In the genomic region with DNA sequence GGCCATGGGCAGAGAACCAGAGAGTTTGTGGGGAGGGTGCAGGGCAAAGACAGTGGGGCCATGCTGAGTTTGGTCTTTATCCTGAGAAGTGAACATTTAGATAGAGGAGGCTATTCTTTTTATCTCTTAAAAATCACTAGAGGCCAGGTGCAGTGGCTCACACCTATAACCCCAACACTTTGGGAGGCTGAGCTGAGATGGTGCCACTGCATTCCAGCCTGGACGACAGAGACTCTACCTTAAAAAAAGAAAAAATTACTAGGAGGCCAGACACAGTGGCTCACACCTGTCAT, we compare ENCODE assay signal across 1 cellular context.
TF ChIP-seq lines count a peak whose summit lies in the region.

No MANE protein-coding gene starts in this region.

TF ChIP-seq in HepG2, 621 proteins besides CTCF, POLR2A, EP300 and RAD21 (continued from another document):
- no peak for TF ChIP-seq WIZ (CRISPR knock-in tag; IDR thresholded peaks at IDR 0.05)
- no peak for TF ChIP-seq IKZF1 (IDR thresholded peaks at IDR 0.05)
- no peak for TF ChIP-seq DZIP1 (CRISPR knock-in tag; IDR thresholded peaks at IDR 0.05)
- no peak for TF ChIP-seq ZNF543 (CRISPR knock-in tag; IDR thresholded peaks at IDR 0.05)
- TF ChIP-seq BCL6 (CRISPR knock-in tag; IDR thresholded peaks at IDR 0.05), result 0 out of 2 replicates have a peak, but pooled peaks have one; percentile 1
- no peak for TF ChIP-seq SIN3B (IDR thresholded peaks at IDR 0.05; ENCODE audit: low read length)
- no peak for TF ChIP-seq PAF1 (CRISPR knock-in tag; IDR thresholded peaks at IDR 0.05)
- TF ChIP-seq, protein P1, sequence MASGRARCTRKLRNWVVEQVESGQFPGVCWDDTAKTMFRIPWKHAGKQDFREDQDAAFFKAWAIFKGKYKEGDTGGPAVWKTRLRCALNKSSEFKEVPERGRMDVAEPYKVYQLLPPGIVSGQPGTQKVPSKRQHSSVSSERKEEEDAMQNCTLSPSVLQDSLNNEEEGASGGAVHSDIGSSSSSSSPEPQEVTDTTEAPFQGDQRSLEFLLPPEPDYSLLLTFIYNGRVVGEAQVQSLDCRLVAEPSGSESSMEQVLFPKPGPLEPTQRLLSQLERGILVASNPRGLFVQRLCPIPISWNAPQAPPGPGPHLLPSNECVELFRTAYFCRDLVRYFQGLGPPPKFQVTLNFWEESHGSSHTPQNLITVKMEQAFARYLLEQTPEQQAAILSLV (CRISPR knock-in tag; IDR thresholded peaks at IDR 0.05; ENCODE audit: borderline replicate concordance), result no peak
